23 cellular contexts compared by ENCODE assay signal in the genomic region with DNA sequence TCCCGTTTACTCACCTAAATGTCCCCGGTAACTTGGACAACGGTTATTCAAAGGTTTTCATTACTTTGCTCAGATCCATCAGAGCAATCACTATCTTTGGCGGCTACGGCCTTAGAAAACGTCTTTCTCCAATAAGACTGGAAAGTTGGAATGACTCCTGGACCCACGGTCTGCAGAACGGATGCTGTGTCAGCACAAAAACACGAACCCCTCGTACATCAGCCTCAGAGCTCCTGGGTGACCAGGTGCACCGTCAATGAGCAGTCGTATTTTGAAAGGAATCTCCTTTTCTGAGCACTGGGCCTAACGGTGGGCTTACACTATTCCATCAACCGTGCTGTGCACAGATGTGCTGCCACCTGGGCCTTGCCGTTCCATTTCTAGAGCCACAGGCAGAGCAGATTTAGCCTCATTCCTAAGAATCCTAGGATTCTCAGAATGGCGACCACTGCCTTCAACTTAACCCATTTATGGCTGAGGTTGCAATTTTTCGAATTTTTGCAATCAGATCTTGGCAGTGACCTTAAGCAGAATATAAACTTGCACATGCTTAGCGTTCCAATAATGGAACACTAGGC.
"Had no signal": no experiment of that assay in that cellular context is flagged by ENCODE, and none has a peak within 500 bp of the region (broad histone marks: within the 10 kb centered on the region; RNA-seq: fewer than 3 reads in every experiment).

No MANE protein-coding gene starts in this region.

- ATAC-seq: activated CD8-positive, alpha-beta T cell treated with anti-CD3 and anti-CD28 coated beads, Interleukin-2, amount 10 ng/mL, durations not matched to agents 7 days and 5 days; left lung; naive thymus-derived CD4-positive, alpha-beta T cell had no signal

- H3K4me1 Mint-ChIP-seq: activated CD4-positive, alpha-beta T cell treated with anti-CD3 and anti-CD28 coated beads, Interleukin-2, amount 10 ng/mL, durations not matched to agents 7 days and 5 days; memory B cell had no signal

- H3K9ac ChIP-seq: parathyroid adenoma had no signal

- H3K79me2 ChIP-seq: parathyroid adenoma had no signal

- H3K27me3 ChIP-seq: cardiac muscle cell, left lung, neutrophil, transverse colon had no signal

- FAIRE-seq: keratinocyte, small intestine had no signal

- H3K36me3 ChIP-seq: cardiac muscle cell, transverse colon had no signal

- DNase-seq: activated CD4-positive, alpha-beta T cell treated with anti-CD3 and anti-CD28 coated beads, Interleukin-2, amount 10 ng/mL, durations not matched to agents 7 days and 5 days; activated CD8-positive, alpha-beta T cell treated with anti-CD3 and anti-CD28 coated beads, Interleukin-2, amount 10 ng/mL, durations not matched to agents 7 days and 5 days; activated gamma-delta T cell; activated T-cell treated with anti-CD3 and anti-CD28 coated beads, Interleukin-2, amount 50 U/mL, for 48 hours; amygdala; erythroblast; foreskin melanocyte; hypothalamus; naive thymus-derived CD4-positive, alpha-beta T cell; retina; small intestine; stimulated activated CD4-positive, alpha-beta T cell treated with anti-CD3 and anti-CD28 coated beads, Interleukin-15, amount 100 ng/mL, for 24 hours; stimulated activated CD4-positive, alpha-beta T cell treated with anti-CD3 and anti-CD28 coated beads, Interleukin-2, amount 100 ng/mL, for 48 hours; transverse colon had no signal

- H2AFZ ChIP-seq: parathyroid adenoma had no signal

- H3K4me3 Mint-ChIP-seq: activated CD4-positive, alpha-beta T cell treated with anti-CD3 and anti-CD28 coated beads, Interleukin-2, amount 10 ng/mL, durations not matched to agents 7 days and 5 days; activated CD8-positive, alpha-beta T cell treated with anti-CD3 and anti-CD28 coated beads, Interleukin-2, amount 10 ng/mL, durations not matched to agents 7 days and 5 days; activated naive CD8-positive, alpha-beta T cell; memory B cell; naive thymus-derived CD4-positive, alpha-beta T cell; stimulated activated naive CD8-positive, alpha-beta T cell treated with anti-CD3 and anti-CD28 coated beads, Interleukin-15, Interleukin-2, amounts not matched to agents 100 ng/mL and 50 ng/mL, for 24 hours; T-helper 1 cell treated with Interleukin-12 subunit alpha and Interleukin-12 subunit beta and Interleukin-4 antibody, amounts not matched to agents 30 μg/mL and 1 μg/mL, for 36 hours had no signal

- H3K4me3 ChIP-seq: cardiac muscle cell, left lung, transverse colon had no signal

- H3K27ac ChIP-seq: cardiac muscle cell, left lung, neutrophil, parathyroid adenoma, transverse colon had no signal

- H3K27ac Mint-ChIP-seq: activated CD4-positive, alpha-beta T cell treated with anti-CD3 and anti-CD28 coated beads, Interleukin-2, amount 10 ng/mL, durations not matched to agents 7 days and 5 days; activated CD8-positive, alpha-beta T cell treated with anti-CD3 and anti-CD28 coated beads, Interleukin-2, amount 10 ng/mL, durations not matched to agents 7 days and 5 days; activated naive CD8-positive, alpha-beta T cell; memory B cell; naive thymus-derived CD4-positive, alpha-beta T cell; T-helper 1 cell treated with Interleukin-12 subunit alpha and Interleukin-12 subunit beta and Interleukin-4 antibody, amounts not matched to agents 30 μg/mL and 1 μg/mL, for 36 hours had no signal

- H3K27me3 Mint-ChIP-seq: activated CD4-positive, alpha-beta T cell treated with anti-CD3 and anti-CD28 coated beads, Interleukin-2, amount 10 ng/mL, durations not matched to agents 7 days and 5 days; activated naive CD8-positive, alpha-beta T cell; memory B cell; naive thymus-derived CD4-positive, alpha-beta T cell; stimulated activated naive CD8-positive, alpha-beta T cell treated with anti-CD3 and anti-CD28 coated beads, Interleukin-15, Interleukin-2, amounts not matched to agents 100 ng/mL and 50 ng/mL, for 24 hours had no signal

- H3K4me1 ChIP-seq: left lung, parathyroid adenoma, transverse colon had no signal

- H3K9me3 ChIP-seq: neutrophil had no signal
